Comparison of ENCODE assay signal across 8 cellular contexts in the genomic region with DNA sequence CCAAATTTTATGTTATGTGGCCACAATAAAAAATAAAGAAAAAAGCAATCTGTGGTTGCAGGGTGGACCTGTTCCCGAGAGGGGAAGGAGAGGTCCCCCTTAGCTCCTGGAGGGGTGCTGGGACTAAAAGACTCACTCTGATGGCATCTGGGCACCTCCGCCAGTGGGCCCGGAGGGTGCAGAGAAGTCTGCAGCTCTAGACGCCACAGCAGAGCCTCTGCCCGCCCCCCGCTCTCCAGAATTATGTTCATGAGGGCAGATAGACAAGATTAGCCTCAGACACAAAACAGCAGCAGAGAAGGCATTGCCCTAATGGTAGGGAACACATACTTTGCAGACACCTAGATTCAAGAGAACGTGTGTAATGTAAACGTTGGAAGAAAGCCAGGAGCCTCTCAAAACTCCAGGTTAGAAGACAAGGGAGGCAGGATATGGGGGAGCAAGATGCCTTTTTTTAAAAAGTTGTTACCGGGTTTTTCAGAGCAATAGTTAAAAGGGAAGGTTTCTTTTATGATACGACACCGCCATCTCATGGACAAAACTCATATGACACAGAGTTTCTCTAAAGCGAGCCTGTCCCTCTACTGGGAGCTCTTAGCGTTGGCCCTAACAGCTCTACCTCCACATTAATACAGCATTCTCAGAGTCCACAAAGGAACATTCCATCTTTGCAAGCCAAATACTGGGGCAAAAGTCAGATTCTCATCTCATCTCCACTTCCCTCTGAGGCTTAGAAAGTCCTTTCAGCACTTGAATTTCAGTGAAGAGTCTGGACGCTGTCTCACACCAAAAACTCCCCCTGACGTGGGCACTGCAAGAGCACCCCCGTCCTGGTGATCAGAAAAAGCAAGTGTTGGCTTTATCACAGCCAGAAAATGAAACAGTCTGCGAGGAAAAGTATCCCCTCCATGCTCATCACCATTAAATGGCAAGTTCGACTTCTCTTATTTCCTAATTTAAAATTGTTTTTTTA. TPM values are rescaled to one million over a fixed set of nuclear protein-coding genes. Genes with fewer than 3 reads are reported as not detected.
A peak's percentile ranks its signal among the peaks of the same experiment; 100 is the strongest.
DNase-seq lines count a peak whose midpoint lies in the region; ATAC-seq, FAIRE-seq and TF ChIP-seq lines count a peak whose summit lies in the region.

No MANE protein-coding gene starts in this region.

- H3K27ac ChIP-seq in liver (ENCODE audit: low read depth in 1 of 2, low read length in 2 of 2): no peak overlapping the region

- peak; percentile 73 to 83 for ATAC-seq in stimulated activated naive B cell treated with anti-CD40 and anti-IgM and Interleukin-4, amounts not matched to agents 10 μg/mL and 1 μg/mL and 100 μg/mL, for 72 hours (replicated peaks)

- no peak overlapping the region for H3K4me3 ChIP-seq in liver (ENCODE audit: low read depth in 1 of 3, low read length in 3 of 3)

- intact Hi-C loops in CD14-positive monocyte (cut with micrococcal nuclease): loop anchor here in 1 of 2 donors (5.0 kb wide), 2 partner anchors 174 to 844 kb away; no protein-coding TSS in a partner anchor

- peaks cover 29 to 37% (median 36%) of the 10 kb centered on the region in 3 donors for H3K27me3 Mint-ChIP-seq in CD14-positive monocyte (ENCODE audit: low read depth in 3 of 3)
- H3K27me3 Mint-ChIP-seq in stimulated activated naive B cell treated with anti-CD40 and anti-IgM and Interleukin-4, amounts not matched to agents 10 μg/mL and 1 μg/mL and 100 μg/mL, for 72 hours: peaks cover 41 to 54% of the 10 kb centered on the region in 2 donors

- no peaks in the 10 kb centered on the region for H3K4me1 ChIP-seq in liver (ENCODE audit: control insufficient read depth in 4 of 4, insufficient read depth in 4 of 4, low read length in 3 of 4)

- no peaks in the 10 kb centered on the region for H3K9me3 ChIP-seq in liver (ENCODE audit: control insufficient read depth in 4 of 4, low read length in 3 of 4)

- DNase-seq in CD14-positive monocyte (ENCODE audit: low spot score) (no peak), GM19240 (ENCODE audit: insufficient read length, low spot score) (peak; percentile 59), NCI-H1694 treated with DMSO at 0.1 percent for 48 hours (lab: John Stamatoyannopoulos, UW) (peak; percentile 54), dedifferentiated amniotic fluid mesenchymal stem cell (ENCODE audit: extremely low spot score) (peak; percentile 83), GDM1 (lab: John Stamatoyannopoulos, UW) (no peak)
- DNase-seq in stimulated activated naive B cell treated with anti-CD40 and anti-IgM and Interleukin-4, amounts not matched to agents 10 μg/mL and 1 μg/mL and 100 μg/mL, for 72 hours: peak; percentile 52

- H3K4me1 Mint-ChIP-seq in CD14-positive monocyte: no peaks in the 10 kb centered on the region
- peaks cover 3 to 6% of the 10 kb centered on the region in 2 donors for H3K4me1 Mint-ChIP-seq in stimulated activated naive B cell treated with anti-CD40 and anti-IgM and Interleukin-4, amounts not matched to agents 10 μg/mL and 1 μg/mL and 100 μg/mL, for 72 hours

- H3K9me3 Mint-ChIP-seq in CD14-positive monocyte: no peaks in the 10 kb centered on the region
- H3K9me3 Mint-ChIP-seq in stimulated activated naive B cell treated with anti-CD40 and anti-IgM and Interleukin-4, amounts not matched to agents 10 μg/mL and 1 μg/mL and 100 μg/mL, for 72 hours: no peaks in the 10 kb centered on the region

- no peaks in the 10 kb centered on the region for H3K36me3 ChIP-seq in liver (ENCODE audit: control insufficient read depth in 4 of 4, insufficient read depth in 3 of 4, low read depth in 1 of 4, low read length in 3 of 4)

- 27% methylated on average over 18 of the region's 18 CpGs for WGBS in liver

- no peak overlapping the region for H3K4me3 Mint-ChIP-seq in CD14-positive monocyte
- H3K4me3 Mint-ChIP-seq in stimulated activated naive B cell treated with anti-CD40 and anti-IgM and Interleukin-4, amounts not matched to agents 10 μg/mL and 1 μg/mL and 100 μg/mL, for 72 hours: no peak overlapping the region

- H3K9ac ChIP-seq in liver (ENCODE audit: low read depth in 1 of 2, low read length in 2 of 2): no peak overlapping the region

- no peaks in the 10 kb centered on the region for H3K36me3 Mint-ChIP-seq in CD14-positive monocyte
- H3K36me3 Mint-ChIP-seq in stimulated activated naive B cell treated with anti-CD40 and anti-IgM and Interleukin-4, amounts not matched to agents 10 μg/mL and 1 μg/mL and 100 μg/mL, for 72 hours: no peaks in the 10 kb centered on the region

- H3K27ac Mint-ChIP-seq in CD14-positive monocyte: no peak overlapping the region
- H3K27ac Mint-ChIP-seq in stimulated activated naive B cell treated with anti-CD40 and anti-IgM and Interleukin-4, amounts not matched to agents 10 μg/mL and 1 μg/mL and 100 μg/mL, for 72 hours: no peak overlapping the region

- peak; percentile 87 for FAIRE-seq in TTC549 (lab: Jason Lieb, UNC)

- TF ChIP-seq RAD21 in liver (IDR thresholded peaks at IDR 0.05): peak; percentile 87 to 90

- peaks cover 0 to 10% (median 0%) of the 10 kb centered on the region in 4 donors for H3K27me3 ChIP-seq in liver (ENCODE audit: control insufficient read depth in 4 of 4, insufficient read depth in 4 of 4, low read length in 3 of 4)

- TF ChIP-seq CTCF in CD14-positive monocyte (IDR thresholded peaks at IDR 0.05): peak; percentile 78
- peak; percentile 90 for TF ChIP-seq CTCF in liver (IDR thresholded peaks at IDR 0.05; ENCODE audit: low read depth, low read length, missing input control)

TF ChIP-seq in liver, 16 proteins besides CTCF, POLR2A, EP300 and RAD21:
- TF ChIP-seq, protein P1, sequence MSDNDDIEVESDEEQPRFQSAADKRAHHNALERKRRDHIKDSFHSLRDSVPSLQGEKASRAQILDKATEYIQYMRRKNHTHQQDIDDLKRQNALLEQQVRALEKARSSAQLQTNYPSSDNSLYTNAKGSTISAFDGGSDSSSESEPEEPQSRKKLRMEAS (IDR thresholded peaks at IDR 0.05): no peak
- no peak for TF ChIP-seq SP1 (IDR thresholded peaks at IDR 0.05)
- TF ChIP-seq YY1 (IDR thresholded peaks at IDR 0.05): no peak
- no peak for TF ChIP-seq HNF4G (IDR thresholded peaks at IDR 0.05)
- TF ChIP-seq, protein P2, sequence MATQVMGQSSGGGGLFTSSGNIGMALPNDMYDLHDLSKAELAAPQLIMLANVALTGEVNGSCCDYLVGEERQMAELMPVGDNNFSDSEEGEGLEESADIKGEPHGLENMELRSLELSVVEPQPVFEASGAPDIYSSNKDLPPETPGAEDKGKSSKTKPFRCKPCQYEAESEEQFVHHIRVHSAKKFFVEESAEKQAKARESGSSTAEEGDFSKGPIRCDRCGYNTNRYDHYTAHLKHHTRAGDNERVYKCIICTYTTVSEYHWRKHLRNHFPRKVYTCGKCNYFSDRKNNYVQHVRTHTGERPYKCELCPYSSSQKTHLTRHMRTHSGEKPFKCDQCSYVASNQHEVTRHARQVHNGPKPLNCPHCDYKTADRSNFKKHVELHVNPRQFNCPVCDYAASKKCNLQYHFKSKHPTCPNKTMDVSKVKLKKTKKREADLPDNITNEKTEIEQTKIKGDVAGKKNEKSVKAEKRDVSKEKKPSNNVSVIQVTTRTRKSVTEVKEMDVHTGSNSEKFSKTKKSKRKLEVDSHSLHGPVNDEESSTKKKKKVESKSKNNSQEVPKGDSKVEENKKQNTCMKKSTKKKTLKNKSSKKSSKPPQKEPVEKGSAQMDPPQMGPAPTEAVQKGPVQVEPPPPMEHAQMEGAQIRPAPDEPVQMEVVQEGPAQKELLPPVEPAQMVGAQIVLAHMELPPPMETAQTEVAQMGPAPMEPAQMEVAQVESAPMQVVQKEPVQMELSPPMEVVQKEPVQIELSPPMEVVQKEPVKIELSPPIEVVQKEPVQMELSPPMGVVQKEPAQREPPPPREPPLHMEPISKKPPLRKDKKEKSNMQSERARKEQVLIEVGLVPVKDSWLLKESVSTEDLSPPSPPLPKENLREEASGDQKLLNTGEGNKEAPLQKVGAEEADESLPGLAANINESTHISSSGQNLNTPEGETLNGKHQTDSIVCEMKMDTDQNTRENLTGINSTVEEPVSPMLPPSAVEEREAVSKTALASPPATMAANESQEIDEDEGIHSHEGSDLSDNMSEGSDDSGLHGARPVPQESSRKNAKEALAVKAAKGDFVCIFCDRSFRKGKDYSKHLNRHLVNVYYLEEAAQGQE (IDR thresholded peaks at IDR 0.05): no peak
- no peak for TF ChIP-seq EGR1 (IDR thresholded peaks at IDR 0.05; ENCODE audit: low read depth in 2 of 2)
- TF ChIP-seq FOXA1 (IDR thresholded peaks at IDR 0.05): no peak
- TF ChIP-seq FOXA2 (IDR thresholded peaks at IDR 0.05): no peak
- no peak for TF ChIP-seq TAF1 (conservative IDR thresholded peaks at IDR 0.05)
- TF ChIP-seq NR2F2 (IDR thresholded peaks at IDR 0.05): no peak
- TF ChIP-seq RXRA (IDR thresholded peaks at IDR 0.05): no peak
- TF ChIP-seq JUND (IDR thresholded peaks at IDR 0.05): no peak
- TF ChIP-seq, protein P3, sequence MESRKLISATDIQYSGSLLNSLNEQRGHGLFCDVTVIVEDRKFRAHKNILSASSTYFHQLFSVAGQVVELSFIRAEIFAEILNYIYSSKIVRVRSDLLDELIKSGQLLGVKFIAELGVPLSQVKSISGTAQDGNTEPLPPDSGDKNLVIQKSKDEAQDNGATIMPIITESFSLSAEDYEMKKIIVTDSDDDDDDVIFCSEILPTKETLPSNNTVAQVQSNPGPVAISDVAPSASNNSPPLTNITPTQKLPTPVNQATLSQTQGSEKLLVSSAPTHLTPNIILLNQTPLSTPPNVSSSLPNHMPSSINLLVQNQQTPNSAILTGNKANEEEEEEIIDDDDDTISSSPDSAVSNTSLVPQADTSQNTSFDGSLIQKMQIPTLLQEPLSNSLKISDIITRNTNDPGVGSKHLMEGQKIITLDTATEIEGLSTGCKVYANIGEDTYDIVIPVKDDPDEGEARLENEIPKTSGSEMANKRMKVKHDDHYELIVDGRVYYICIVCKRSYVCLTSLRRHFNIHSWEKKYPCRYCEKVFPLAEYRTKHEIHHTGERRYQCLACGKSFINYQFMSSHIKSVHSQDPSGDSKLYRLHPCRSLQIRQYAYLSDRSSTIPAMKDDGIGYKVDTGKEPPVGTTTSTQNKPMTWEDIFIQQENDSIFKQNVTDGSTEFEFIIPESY (IDR thresholded peaks at IDR 0.05): no peak
- TF ChIP-seq GABPA (IDR thresholded peaks at IDR 0.05 in 1 of 2, conservative IDR thresholded peaks at IDR 0.05 in 1 of 2): no peak
- TF ChIP-seq, protein P4, sequence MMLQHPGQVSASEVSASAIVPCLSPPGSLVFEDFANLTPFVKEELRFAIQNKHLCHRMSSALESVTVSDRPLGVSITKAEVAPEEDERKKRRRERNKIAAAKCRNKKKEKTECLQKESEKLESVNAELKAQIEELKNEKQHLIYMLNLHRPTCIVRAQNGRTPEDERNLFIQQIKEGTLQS (IDR thresholded peaks at IDR 0.05): no peak
- no peak for TF ChIP-seq HNF4A (conservative IDR thresholded peaks at IDR 0.05)
TF ChIP-seq in liver: peak in this region for 0.

RNA-seq across cellular contexts. Expression of a gene that starts 47.2 kb away (rescaled TPM):
- polyA plus RNA-seq in CD14-positive monocyte (not detected), liver (not detected)
- under 1 TPM in 1 of 2 donors, not detected in 1; 0.05 TPM for total RNA-seq in liver

Comparison
In these comparisons a context has a peak if more than half of its experiments do, and no peak if none do; other contexts are left out.
1. DNase-seq: peak in GM19240 (single experiment), NCI-H1694 treated with DMSO at 0.1 percent for 48 hours (single experiment), dedifferentiated amniotic fluid mesenchymal stem cell (single experiment) and stimulated activated naive B cell treated with anti-CD40 and anti-IgM and Interleukin-4, amounts not matched to agents 10 μg/mL and 1 μg/mL and 100 μg/mL, for 72 hours (single experiment); none in CD14-positive monocyte (single experiment) and GDM1 (single experiment).